17 cellular contexts compared by ENCODE assay signal in the genomic region with DNA sequence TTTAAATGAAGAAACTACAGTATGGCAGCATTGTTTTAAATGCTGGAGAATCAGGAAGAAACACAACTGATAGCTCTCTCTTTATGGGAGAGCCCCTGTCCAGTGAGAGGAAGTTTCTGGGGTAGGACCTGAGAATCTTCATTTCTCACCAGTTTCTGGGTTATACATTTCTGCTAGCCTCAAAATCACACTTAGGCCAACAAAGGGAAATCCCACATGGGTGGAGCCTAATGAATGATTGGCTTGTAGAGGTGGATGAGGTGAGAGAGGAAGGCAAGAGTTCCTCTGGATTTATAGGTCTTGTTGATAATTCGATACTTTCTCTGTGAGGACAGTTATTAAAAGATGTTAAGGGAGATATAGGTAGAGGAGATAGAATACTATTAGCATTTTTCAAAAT.
DNase-seq lines count a peak whose midpoint lies in the region; ATAC-seq, FAIRE-seq and TF ChIP-seq lines count a peak whose summit lies in the region.
"Had no signal": no experiment of that assay in that cellular context is flagged by ENCODE, and none has a peak within 500 bp of the region (broad histone marks: within the 10 kb centered on the region; RNA-seq: fewer than 3 reads in every experiment).

No MANE protein-coding gene starts in this region.

- no peak for FAIRE-seq in urothelium cell line (lab: Jason Lieb, UNC)
- FAIRE-seq: small intestine had no signal

- DNase-seq in GM12865 (ENCODE audit: low read depth) = peak; percentile 31
- no peak for DNase-seq in activated naive CD8-positive, alpha-beta T cell treated with anti-CD3 and anti-CD28 coated beads, Interleukin-2, amount 50 U/mL, for 24 hours
- DNase-seq in urothelium cell line (ENCODE audit: low spot score) = no peak
- no peak for DNase-seq in kidney glomerular epithelial cell (lab: John Stamatoyannopoulos, UW)
- no peak for DNase-seq in activated CD4-positive, alpha-beta T cell treated with anti-CD3 and anti-CD28 coated beads for 1 hour
- DNase-seq: activated CD8-positive, alpha-beta memory T cell treated with anti-CD3 and anti-CD28 coated beads for 24 hours; CD8-positive, alpha-beta memory T cell; heart right ventricle; NCI-H187; NCI-H524 treated with DMSO at 0.1 percent for 48 hours; small intestine; stimulated activated naive CD8-positive, alpha-beta T cell treated with anti-CD3 and anti-CD28 coated beads, Interleukin-15, amount 100 ng/mL, for 72 hours had no signal

- no peak overlapping the region for H3K4me3 Mint-ChIP-seq in activated naive CD8-positive, alpha-beta T cell treated with anti-CD3 and anti-CD28 coated beads, Interleukin-2, amount 50 U/mL, for 24 hours
- H3K4me3 Mint-ChIP-seq: CD8-positive, alpha-beta memory T cell; stimulated activated naive CD8-positive, alpha-beta T cell treated with anti-CD3 and anti-CD28 coated beads, Interleukin-15, amount 100 ng/mL, for 72 hours had no signal

- no peaks in the 10 kb centered on the region for H3K27me3 Mint-ChIP-seq in activated naive CD8-positive, alpha-beta T cell treated with anti-CD3 and anti-CD28 coated beads, Interleukin-2, amount 50 U/mL, for 24 hours
- H3K27me3 Mint-ChIP-seq: CD8-positive, alpha-beta memory T cell; stimulated activated naive CD8-positive, alpha-beta T cell treated with anti-CD3 and anti-CD28 coated beads, Interleukin-15, amount 100 ng/mL, for 72 hours had no signal

- H3K4me3 ChIP-seq in GM12865 (ENCODE audit: low read depth, low read length) = no peak overlapping the region
- H3K4me3 ChIP-seq: coronary artery, heart right ventricle had no signal

- peaks cover 3% of the 10 kb centered on the region for H3K9me3 Mint-ChIP-seq in activated naive CD8-positive, alpha-beta T cell treated with anti-CD3 and anti-CD28 coated beads, Interleukin-2, amount 50 U/mL, for 24 hours

- peak; percentile 70 for ATAC-seq in GM19043 (IDR thresholded peaks at IDR 0.05; ENCODE audit: low read depth, unreplicated experiment)
- peak; percentile 67 for ATAC-seq in GM21737 (IDR thresholded peaks at IDR 0.05; ENCODE audit: unreplicated experiment)
- ATAC-seq in HG03139 (IDR thresholded peaks at IDR 0.05; ENCODE audit: unreplicated experiment) = peak; percentile 82
- ATAC-seq in activated naive CD8-positive, alpha-beta T cell treated with anti-CD3 and anti-CD28 coated beads, Interleukin-2, amount 50 U/mL, for 24 hours = no peak
- ATAC-seq: heart right ventricle; Panc1; stimulated activated naive CD8-positive, alpha-beta T cell treated with anti-CD3 and anti-CD28 coated beads, Interleukin-15, amount 100 ng/mL, for 72 hours had no signal

- no peaks in the 10 kb centered on the region for H3K36me3 Mint-ChIP-seq in activated naive CD8-positive, alpha-beta T cell treated with anti-CD3 and anti-CD28 coated beads, Interleukin-2, amount 50 U/mL, for 24 hours (ENCODE audit: low read depth)
- H3K36me3 Mint-ChIP-seq: CD8-positive, alpha-beta memory T cell had no signal

- TF ChIP-seq CTCF in GM12865 (IDR thresholded peaks at IDR 0.05; ENCODE audit: insufficient read depth, low read depth, low read length, missing control alignments) = no peak

- H3K4me1 Mint-ChIP-seq in activated naive CD8-positive, alpha-beta T cell treated with anti-CD3 and anti-CD28 coated beads, Interleukin-2, amount 50 U/mL, for 24 hours = no peaks in the 10 kb centered on the region
- H3K4me1 Mint-ChIP-seq: CD8-positive, alpha-beta memory T cell; stimulated activated naive CD8-positive, alpha-beta T cell treated with anti-CD3 and anti-CD28 coated beads, Interleukin-15, amount 100 ng/mL, for 72 hours had no signal

- no peak overlapping the region for H3K27ac Mint-ChIP-seq in activated naive CD8-positive, alpha-beta T cell treated with anti-CD3 and anti-CD28 coated beads, Interleukin-2, amount 50 U/mL, for 24 hours
- H3K27ac Mint-ChIP-seq: CD8-positive, alpha-beta memory T cell; stimulated activated naive CD8-positive, alpha-beta T cell treated with anti-CD3 and anti-CD28 coated beads, Interleukin-15, amount 100 ng/mL, for 72 hours had no signal
